ENCODE assay signal across 1 cellular context in the genomic region with DNA sequence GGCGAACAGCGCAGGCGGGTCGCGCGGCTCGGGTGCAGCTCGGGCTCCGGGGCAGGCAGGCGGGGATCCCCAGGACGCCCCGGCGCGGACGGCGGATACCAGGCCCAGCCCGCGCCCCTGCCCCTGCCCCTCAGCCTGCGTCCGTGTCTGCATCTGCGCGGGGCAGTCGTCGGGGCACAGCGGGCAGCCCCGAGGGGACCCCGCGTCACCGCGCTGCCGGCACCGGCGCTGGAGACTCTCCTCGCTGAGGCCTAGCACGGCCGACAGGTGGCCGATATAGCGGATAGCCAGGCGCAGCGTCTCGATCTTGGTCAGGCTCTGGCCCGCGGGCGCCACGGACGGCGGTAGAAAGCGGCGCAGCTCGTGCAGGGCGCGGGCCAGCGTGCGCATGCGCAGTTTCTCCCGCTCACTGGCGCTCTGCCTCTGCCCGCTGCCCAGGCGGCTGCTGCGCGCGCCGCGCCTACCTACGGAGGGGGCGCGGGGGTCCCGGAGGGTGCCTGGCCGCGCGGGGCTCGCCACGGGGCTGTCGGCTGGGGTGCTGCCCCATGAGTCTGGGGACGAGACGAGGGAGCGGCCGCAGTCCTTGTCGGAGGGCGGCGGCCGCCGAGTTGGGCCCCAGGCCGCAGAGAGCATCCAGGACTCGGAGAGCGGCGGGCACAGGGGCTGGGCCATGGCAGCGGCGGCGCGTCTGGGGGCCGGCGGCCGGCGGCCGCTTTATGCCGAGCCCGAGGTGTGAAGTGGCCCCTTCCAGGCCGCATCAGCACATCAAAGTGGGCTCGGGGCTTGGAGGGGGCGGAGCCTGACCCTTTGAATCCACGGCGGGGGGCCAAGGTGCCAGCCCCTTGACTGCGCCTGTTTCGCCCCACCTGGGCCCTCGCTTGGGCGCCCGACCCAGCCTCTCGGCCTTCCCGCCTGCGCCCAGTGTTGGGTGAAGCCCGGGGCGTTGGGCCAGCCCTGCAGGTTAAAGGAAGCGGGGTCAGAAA.
TF ChIP-seq lines count a peak whose summit lies in the region.

A gene with protein sequence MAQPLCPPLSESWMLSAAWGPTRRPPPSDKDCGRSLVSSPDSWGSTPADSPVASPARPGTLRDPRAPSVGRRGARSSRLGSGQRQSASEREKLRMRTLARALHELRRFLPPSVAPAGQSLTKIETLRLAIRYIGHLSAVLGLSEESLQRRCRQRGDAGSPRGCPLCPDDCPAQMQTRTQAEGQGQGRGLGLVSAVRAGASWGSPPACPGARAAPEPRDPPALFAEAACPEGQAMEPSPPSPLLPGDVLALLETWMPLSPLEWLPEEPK (minus strand): TSS at position 690 of the 983 bp plus-strand sequence. CDS start 18 bp downstream, at position 672.

TF ChIP-seq in HepG2, 621 proteins besides CTCF, POLR2A, EP300 and RAD21 (continued from another document and continues in another):
- TF ChIP-seq THRA (CRISPR knock-in tag; IDR thresholded peaks at IDR 0.05; ENCODE audit: borderline replicate concordance) = peak; percentile 42; the same call in 1 of the 2 replicates
- TF ChIP-seq ZNF280D (CRISPR knock-in tag; IDR thresholded peaks at IDR 0.05) = no peak
- TF ChIP-seq NR0B2 (CRISPR knock-in tag; IDR thresholded peaks at IDR 0.05) = peak; percentile 72; the same call in 1 of the 2 replicates
- TF ChIP-seq, protein P1, sequence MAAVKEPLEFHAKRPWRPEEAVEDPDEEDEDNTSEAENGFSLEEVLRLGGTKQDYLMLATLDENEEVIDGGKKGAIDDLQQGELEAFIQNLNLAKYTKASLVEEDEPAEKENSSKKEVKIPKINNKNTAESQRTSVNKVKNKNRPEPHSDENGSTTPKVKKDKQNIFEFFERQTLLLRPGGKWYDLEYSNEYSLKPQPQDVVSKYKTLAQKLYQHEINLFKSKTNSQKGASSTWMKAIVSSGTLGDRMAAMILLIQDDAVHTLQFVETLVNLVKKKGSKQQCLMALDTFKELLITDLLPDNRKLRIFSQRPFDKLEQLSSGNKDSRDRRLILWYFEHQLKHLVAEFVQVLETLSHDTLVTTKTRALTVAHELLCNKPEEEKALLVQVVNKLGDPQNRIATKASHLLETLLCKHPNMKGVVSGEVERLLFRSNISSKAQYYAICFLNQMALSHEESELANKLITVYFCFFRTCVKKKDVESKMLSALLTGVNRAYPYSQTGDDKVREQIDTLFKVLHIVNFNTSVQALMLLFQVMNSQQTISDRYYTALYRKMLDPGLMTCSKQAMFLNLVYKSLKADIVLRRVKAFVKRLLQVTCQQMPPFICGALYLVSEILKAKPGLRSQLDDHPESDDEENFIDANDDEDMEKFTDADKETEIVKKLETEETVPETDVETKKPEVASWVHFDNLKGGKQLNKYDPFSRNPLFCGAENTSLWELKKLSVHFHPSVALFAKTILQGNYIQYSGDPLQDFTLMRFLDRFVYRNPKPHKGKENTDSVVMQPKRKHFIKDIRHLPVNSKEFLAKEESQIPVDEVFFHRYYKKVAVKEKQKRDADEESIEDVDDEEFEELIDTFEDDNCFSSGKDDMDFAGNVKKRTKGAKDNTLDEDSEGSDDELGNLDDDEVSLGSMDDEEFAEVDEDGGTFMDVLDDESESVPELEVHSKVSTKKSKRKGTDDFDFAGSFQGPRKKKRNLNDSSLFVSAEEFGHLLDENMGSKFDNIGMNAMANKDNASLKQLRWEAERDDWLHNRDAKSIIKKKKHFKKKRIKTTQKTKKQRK (IDR thresholded peaks at IDR 0.05; ENCODE audit: low read length) = no peak
- no peak for TF ChIP-seq KLF13 (CRISPR knock-in tag; IDR thresholded peaks at IDR 0.05)
- no peak for TF ChIP-seq ZNF703 (CRISPR knock-in tag; IDR thresholded peaks at IDR 0.05; ENCODE audit: borderline replicate concordance)
- peak; percentile 72 for TF ChIP-seq ZNF883 (CRISPR knock-in tag; IDR thresholded peaks at IDR 0.05; ENCODE audit: not compliant biosample characterization)
- no peak for TF ChIP-seq PRDM4 (CRISPR knock-in tag; IDR thresholded peaks at IDR 0.05; ENCODE audit: borderline replicate concordance)
- no peak for TF ChIP-seq TAF1 (CRISPR knock-in tag; IDR thresholded peaks at IDR 0.05)
- no peak for TF ChIP-seq FOSL1 (CRISPR knock-in tag; IDR thresholded peaks at IDR 0.05; ENCODE audit: borderline replicate concordance)
- TF ChIP-seq NR2F6 (IDR thresholded peaks at IDR 0.05) = no peak
- peak; percentile 29; the same call in 1 of the 2 replicates for TF ChIP-seq NR2F6 (CRISPR knock-in tag; IDR thresholded peaks at IDR 0.05)
- no peak for TF ChIP-seq RERE (CRISPR knock-in tag; IDR thresholded peaks at IDR 0.05; ENCODE audit: low read depth)
- TF ChIP-seq PRMT3 (CRISPR knock-in tag; IDR thresholded peaks at IDR 0.05; ENCODE audit: borderline replicate concordance, low read depth) = no peak; the same call in 1 of the 2 replicates
- TF ChIP-seq ZNF780A (CRISPR knock-in tag; IDR thresholded peaks at IDR 0.05) = no peak
- TF ChIP-seq ISX (CRISPR knock-in tag; conservative IDR thresholded peaks at IDR 0.05) = no peak
- TF ChIP-seq, protein P2, sequence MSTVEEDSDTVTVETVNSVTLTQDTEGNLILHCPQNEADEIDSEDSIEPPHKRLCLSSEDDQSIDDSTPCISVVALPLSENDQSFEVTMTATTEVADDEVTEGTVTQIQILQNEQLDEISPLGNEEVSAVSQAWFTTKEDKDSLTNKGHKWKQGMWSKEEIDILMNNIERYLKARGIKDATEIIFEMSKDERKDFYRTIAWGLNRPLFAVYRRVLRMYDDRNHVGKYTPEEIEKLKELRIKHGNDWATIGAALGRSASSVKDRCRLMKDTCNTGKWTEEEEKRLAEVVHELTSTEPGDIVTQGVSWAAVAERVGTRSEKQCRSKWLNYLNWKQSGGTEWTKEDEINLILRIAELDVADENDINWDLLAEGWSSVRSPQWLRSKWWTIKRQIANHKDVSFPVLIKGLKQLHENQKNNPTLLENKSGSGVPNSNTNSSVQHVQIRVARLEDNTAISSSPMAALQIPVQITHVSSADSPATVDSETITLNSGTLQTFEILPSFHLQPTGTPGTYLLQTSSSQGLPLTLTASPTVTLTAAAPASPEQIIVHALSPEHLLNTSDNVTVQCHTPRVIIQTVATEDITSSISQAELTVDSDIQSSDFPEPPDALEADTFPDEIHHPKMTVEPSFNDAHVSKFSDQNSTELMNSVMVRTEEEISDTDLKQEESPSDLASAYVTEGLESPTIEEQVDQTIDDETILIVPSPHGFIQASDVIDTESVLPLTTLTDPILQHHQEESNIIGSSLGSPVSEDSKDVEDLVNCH (CRISPR knock-in tag; IDR thresholded peaks at IDR 0.05) = no peak
- TF ChIP-seq ELF1 (CRISPR knock-in tag; IDR thresholded peaks at IDR 0.05) = no peak
- no peak for TF ChIP-seq ATRX (CRISPR knock-in tag; IDR thresholded peaks at IDR 0.05; ENCODE audit: borderline replicate concordance)
- TF ChIP-seq TFDP1 (CRISPR knock-in tag; IDR thresholded peaks at IDR 0.05; ENCODE audit: borderline replicate concordance) = peak; percentile 91
- no peak for TF ChIP-seq FUBP1 (CRISPR knock-in tag; IDR thresholded peaks at IDR 0.05; ENCODE audit: borderline replicate concordance)
